Comparison of ENCODE assay signal across 1 cellular context in genomic region chr1:10651377-10651776, GRCh38.
TF ChIP-seq lines count a peak whose summit lies in the region.

No MANE protein-coding gene starts in this region.

TF ChIP-seq in GM23338, 12 proteins besides CTCF, POLR2A, EP300 and RAD21 (continued from another document):
- TF ChIP-seq, protein P1, sequence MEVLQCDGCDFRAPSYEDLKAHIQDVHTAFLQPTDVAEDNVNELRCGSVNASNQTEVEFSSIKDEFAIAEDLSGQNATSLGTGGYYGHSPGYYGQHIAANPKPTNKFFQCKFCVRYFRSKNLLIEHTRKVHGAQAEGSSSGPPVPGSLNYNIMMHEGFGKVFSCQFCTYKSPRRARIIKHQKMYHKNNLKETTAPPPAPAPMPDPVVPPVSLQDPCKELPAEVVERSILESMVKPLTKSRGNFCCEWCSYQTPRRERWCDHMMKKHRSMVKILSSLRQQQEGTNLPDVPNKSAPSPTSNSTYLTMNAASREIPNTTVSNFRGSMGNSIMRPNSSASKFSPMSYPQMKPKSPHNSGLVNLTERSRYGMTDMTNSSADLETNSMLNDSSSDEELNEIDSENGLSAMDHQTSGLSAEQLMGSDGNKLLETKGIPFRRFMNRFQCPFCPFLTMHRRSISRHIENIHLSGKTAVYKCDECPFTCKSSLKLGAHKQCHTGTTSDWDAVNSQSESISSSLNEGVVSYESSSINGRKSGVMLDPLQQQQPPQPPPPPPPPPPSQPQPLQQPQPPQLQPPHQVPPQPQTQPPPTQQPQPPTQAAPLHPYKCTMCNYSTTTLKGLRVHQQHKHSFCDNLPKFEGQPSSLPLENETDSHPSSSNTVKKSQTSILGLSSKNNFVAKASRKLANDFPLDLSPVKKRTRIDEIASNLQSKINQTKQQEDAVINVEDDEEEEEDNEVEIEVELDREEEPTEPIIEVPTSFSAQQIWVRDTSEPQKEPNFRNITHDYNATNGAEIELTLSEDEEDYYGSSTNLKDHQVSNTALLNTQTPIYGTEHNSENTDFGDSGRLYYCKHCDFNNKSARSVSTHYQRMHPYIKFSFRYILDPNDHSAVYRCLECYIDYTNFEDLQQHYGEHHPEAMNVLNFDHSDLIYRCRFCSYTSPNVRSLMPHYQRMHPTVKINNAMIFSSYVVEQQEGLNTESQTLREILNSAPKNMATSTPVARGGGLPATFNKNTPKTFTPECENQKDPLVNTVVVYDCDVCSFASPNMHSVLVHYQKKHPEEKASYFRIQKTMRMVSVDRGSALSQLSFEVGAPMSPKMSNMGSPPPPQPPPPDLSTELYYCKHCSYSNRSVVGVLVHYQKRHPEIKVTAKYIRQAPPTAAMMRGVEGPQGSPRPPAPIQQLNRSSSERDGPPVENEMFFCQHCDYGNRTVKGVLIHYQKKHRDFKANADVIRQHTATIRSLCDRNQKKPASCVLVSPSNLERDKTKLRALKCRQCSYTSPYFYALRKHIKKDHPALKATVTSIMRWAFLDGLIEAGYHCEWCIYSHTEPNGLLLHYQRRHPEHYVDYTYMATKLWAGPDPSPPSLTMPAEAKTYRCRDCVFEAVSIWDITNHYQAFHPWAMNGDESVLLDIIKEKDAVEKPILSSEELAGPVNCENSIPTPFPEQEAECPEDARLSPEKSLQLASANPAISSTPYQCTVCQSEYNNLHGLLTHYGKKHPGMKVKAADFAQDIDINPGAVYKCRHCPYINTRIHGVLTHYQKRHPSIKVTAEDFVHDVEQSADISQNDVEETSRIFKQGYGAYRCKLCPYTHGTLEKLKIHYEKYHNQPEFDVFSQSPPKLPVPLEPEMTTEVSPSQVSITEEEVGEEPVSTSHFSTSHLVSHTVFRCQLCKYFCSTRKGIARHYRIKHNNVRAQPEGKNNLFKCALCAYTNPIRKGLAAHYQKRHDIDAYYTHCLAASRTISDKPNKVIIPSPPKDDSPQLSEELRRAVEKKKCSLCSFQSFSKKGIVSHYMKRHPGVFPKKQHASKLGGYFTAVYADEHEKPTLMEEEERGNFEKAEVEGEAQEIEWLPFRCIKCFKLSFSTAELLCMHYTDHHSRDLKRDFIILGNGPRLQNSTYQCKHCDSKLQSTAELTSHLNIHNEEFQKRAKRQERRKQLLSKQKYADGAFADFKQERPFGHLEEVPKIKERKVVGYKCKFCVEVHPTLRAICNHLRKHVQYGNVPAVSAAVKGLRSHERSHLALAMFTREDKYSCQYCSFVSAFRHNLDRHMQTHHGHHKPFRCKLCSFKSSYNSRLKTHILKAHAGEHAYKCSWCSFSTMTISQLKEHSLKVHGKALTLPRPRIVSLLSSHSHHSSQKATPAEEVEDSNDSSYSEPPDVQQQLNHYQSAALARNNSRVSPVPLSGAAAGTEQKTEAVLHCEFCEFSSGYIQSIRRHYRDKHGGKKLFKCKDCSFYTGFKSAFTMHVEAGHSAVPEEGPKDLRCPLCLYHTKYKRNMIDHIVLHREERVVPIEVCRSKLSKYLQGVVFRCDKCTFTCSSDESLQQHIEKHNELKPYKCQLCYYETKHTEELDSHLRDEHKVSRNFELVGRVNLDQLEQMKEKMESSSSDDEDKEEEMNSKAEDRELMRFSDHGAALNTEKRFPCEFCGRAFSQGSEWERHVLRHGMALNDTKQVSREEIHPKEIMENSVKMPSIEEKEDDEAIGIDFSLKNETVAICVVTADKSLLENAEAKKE (CRISPR knock-in tag; IDR thresholded peaks at IDR 0.05) = no peak
- no peak for TF ChIP-seq ETS1 (IDR thresholded peaks at IDR 0.05)
- TF ChIP-seq EZH2 (IDR thresholded peaks at IDR 0.05; ENCODE audit: low read depth, unreplicated experiment) = no peak
